Comparison of ENCODE assay signal across 8 cellular contexts in the genomic region with DNA sequence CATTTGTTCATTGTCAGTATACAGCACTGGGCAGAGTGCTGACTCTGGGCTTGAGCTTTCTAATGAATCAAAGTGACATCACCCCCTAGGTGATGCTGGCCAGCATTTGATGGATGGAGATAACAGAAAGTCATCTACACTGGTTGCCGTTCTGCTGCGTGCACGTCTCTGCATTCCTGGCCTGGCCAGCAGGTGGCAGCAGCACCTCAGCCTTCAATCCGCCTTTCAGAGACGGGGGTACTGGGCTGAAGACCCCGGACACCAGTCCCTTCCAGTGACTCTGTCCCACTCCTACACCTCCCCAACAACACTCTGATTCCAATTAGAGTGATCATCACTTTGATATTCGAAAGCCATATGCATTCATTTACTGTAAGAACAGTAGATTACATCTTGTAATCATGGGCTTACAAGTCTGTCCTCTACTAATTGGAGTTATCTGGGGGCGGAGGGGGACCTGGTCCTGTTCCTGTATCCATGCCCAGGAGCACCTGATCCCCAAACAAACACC. TPM values are rescaled to one million over a fixed set of nuclear protein-coding genes. Genes with fewer than 3 reads are reported as not detected.
A peak's percentile ranks its signal among the peaks of the same experiment; 100 is the strongest.
DNase-seq lines count a peak whose midpoint lies in the region; ATAC-seq and TF ChIP-seq lines count a peak whose summit lies in the region.

No MANE protein-coding gene starts in this region.

- H2AFZ ChIP-seq in OCI-LY7 (ENCODE audit: low read length) (no peak overlapping the region), neuronal stem cell (ENCODE audit: low read length) (no peak overlapping the region)

- TF ChIP-seq CTCF in OCI-LY7 (conservative IDR thresholded peaks at IDR 0.05; ENCODE audit: low read length), result peak; percentile 100
- peak; percentile 98 for TF ChIP-seq CTCF in fibroblast of mammary gland (conservative IDR thresholded peaks at IDR 0.05; ENCODE audit: control insufficient read depth, insufficient read depth, low read depth, low read length)
- TF ChIP-seq CTCF in transverse colon (IDR thresholded peaks at IDR 0.05), result peak; percentile 98 to 99 (median 98)

- H3K79me2 ChIP-seq in OCI-LY7 (ENCODE audit: insufficient read depth, low read depth, low read length), result no peaks in the 10 kb centered on the region

- no peak overlapping the region for H2BK15ac ChIP-seq in neuronal stem cell (ENCODE audit: low read length)

- H2BK120ac ChIP-seq in neuronal stem cell (ENCODE audit: low read depth, low read length), result no peak overlapping the region

- no peak overlapping the region for H3K4me2 ChIP-seq in OCI-LY7 (ENCODE audit: low read length)
- H3K4me2 ChIP-seq in neuronal stem cell (ENCODE audit: insufficient read depth, low read length, poor library complexity, severe bottlenecking), result no peak overlapping the region

- BruUV-seq in OCI-LY7 (replicated peaks; lab: Mats Ljungman, UMichigan), result no TSS peak

- intact Hi-C loops in OCI-LY7 (cut with micrococcal nuclease; ENCODE audit: unreplicated experiment), result loop anchor here (1.0 to 10.0 kb wide), 3 partner anchors 115 to 691 kb away; no protein-coding TSS in a partner anchor
- intact Hi-C loops in transverse colon (cut with DNase I; ENCODE audit: low total_unique reads), result loop anchor here (1.0 kb wide), 1 partner anchor 114 kb away; no protein-coding TSS in a partner anchor

- TF ChIP-seq POLR2A in transverse colon (IDR thresholded peaks at IDR 0.05), result no peak

- H3K9me2 ChIP-seq in OCI-LY7 (ENCODE audit: insufficient read depth, low read length), result no peaks in the 10 kb centered on the region

- H3K4me1 ChIP-seq in OCI-LY7 (ENCODE audit: insufficient read depth, low read length, poor library complexity, severe bottlenecking) (no peaks in the 10 kb centered on the region), neuronal stem cell (ENCODE audit: control insufficient read depth in 2 of 2, insufficient read depth in 1 of 2, low read depth in 1 of 2, low read length in 2 of 2) (peaks cover 2 to 4% of the 10 kb centered on the region in 2 donors), transverse colon (no peaks in the 10 kb centered on the region)

- no peak overlapping the region for H3K9ac ChIP-seq in neuronal stem cell (ENCODE audit: low read depth, low read length, poor library complexity)

- in situ Hi-C loops in transverse colon (cut with MboI; ENCODE audit: low pct_ligation_motif_present in 1 of 4, low pct_unique_long_range_greater_than_20kb in 1 of 4, low sequenced_read_pairs in 3 of 4), result loop anchor here in 1 of 4 donors (5.0 kb wide), 1 partner anchor 117 kb away; no protein-coding TSS in a partner anchor

- no peak overlapping the region for H2AK5ac ChIP-seq in neuronal stem cell (ENCODE audit: low read depth, low read length)

- H4K20me1 ChIP-seq in OCI-LY7 (ENCODE audit: insufficient read depth, low read length), result no peaks in the 10 kb centered on the region

- H3K27me3 ChIP-seq in H7 (ENCODE audit: control insufficient read depth, insufficient read depth, low read length) (no peaks in the 10 kb centered on the region), neuronal stem cell (ENCODE audit: control insufficient read depth in 3 of 3, insufficient read depth in 3 of 3, low read depth in 1 of 3, low read length in 3 of 3) (no peaks in the 10 kb centered on the region), transverse colon (no peaks in the 10 kb centered on the region)

- H3K79me1 ChIP-seq in neuronal stem cell (ENCODE audit: low read depth, low read length), result no peaks in the 10 kb centered on the region

- no peak for TF ChIP-seq EP300 in transverse colon (IDR thresholded peaks at IDR 0.05; ENCODE audit: low read depth)

- H3K4ac ChIP-seq in neuronal stem cell (ENCODE audit: low read length), result no peak overlapping the region

- H2BK5ac ChIP-seq in neuronal stem cell (ENCODE audit: low read length), result no peak overlapping the region

- DNase-seq in DMS153 treated with DMSO at 0.1 percent for 48 hours (lab: John Stamatoyannopoulos, UW; ENCODE audit: unreplicated experiment) (peak; percentile 14), H7 (peak; percentile 88), OCI-LY7 (ENCODE audit: low spot score) (peak; percentile 66), fibroblast of mammary gland (ENCODE audit: low read depth) (peak; percentile 28), neuronal stem cell (ENCODE audit: low spot score) (peak; percentile 74), transverse colon (peak; percentile 59)
- DNase-seq in activated T-cell treated with anti-CD3 and anti-CD28 coated beads, Interleukin-2, amount 50 U/mL, for 1 hour, result peak; percentile 68

- H3K9me3 ChIP-seq in OCI-LY7 (ENCODE audit: low read length), result no peaks in the 10 kb centered on the region
- no peaks in the 10 kb centered on the region for H3K9me3 ChIP-seq in neuronal stem cell (replicated peaks in 1 of 2; ENCODE audit: control insufficient read depth in 2 of 2, insufficient read depth in 1 of 2, low read depth in 1 of 2, low read length in 2 of 2)
- H3K9me3 ChIP-seq in transverse colon, result no peaks in the 10 kb centered on the region

- POLR2A ChIA-PET in OCI-LY7 (lab: Charles Lee), result no interaction called here

- H3K4me3 ChIP-seq in H7 (ENCODE audit: insufficient read depth, low read depth, low read length) (no peak overlapping the region), OCI-LY7 (ENCODE audit: low read depth, low read length, poor library complexity, severe bottlenecking) (no peak overlapping the region), fibroblast of mammary gland (ENCODE audit: control insufficient read depth, low read depth, low read length) (no peak overlapping the region), neuronal stem cell (ENCODE audit: low read length in 2 of 2) (no peak overlapping the region), transverse colon (no peak overlapping the region)

- H3K18ac ChIP-seq in neuronal stem cell (ENCODE audit: low read length), result no peak overlapping the region

- WGBS in neuronal stem cell (ENCODE audit: extremely low coverage in 2 of 2, insufficient read length in 2 of 2, insufficient replicate concordance in 1 of 2), 2 donors, result no CpG with 5 or more reads among the region's 8 CpGs
- 0 to 7% methylated on average over 2 to 8 of the region's 8 CpGs for WGBS in transverse colon (ENCODE audit: low coverage in 1 of 2), 2 donors

- no peak overlapping the region for H3K23ac ChIP-seq in neuronal stem cell (ENCODE audit: low read depth, low read length, poor library complexity)

- CTCF ChIA-PET in OCI-LY7 (lab: Charles Lee; ENCODE audit: unreplicated experiment), result interaction anchor here (0.5 to 1.0 kb wide), 2 partner anchors 13 to 109 kb away, joined by 3 read pairs; no protein-coding TSS in a partner anchor

- no peak overlapping the region for H3K14ac ChIP-seq in neuronal stem cell (ENCODE audit: low read length)

- H2BK12ac ChIP-seq in neuronal stem cell (ENCODE audit: low read length), result no peak overlapping the region

- H3K36me3 ChIP-seq in H7 (replicated peaks; ENCODE audit: control insufficient read depth, insufficient read depth, low read length) (no peaks in the 10 kb centered on the region), OCI-LY7 (ENCODE audit: insufficient read depth, low read length) (no peaks in the 10 kb centered on the region), neuronal stem cell (replicated peaks in 1 of 2; ENCODE audit: control insufficient read depth in 2 of 2, insufficient read depth in 2 of 2, low read length in 2 of 2) (no peaks in the 10 kb centered on the region), transverse colon (no peaks in the 10 kb centered on the region)

- no peak overlapping the region for H3K27ac ChIP-seq in OCI-LY7 (ENCODE audit: low read depth, low read length, poor library complexity, severe bottlenecking)
- no peak overlapping the region for H3K27ac ChIP-seq in neuronal stem cell (replicated peaks; ENCODE audit: low read length)
- H3K27ac ChIP-seq in transverse colon, result no peak overlapping the region

- no peak overlapping the region for H4K8ac ChIP-seq in neuronal stem cell (ENCODE audit: low read depth, low read length)

- no peak overlapping the region for H4K91ac ChIP-seq in neuronal stem cell (ENCODE audit: low read depth, low read length, poor library complexity)

- no peak for ATAC-seq in GM21381 (IDR thresholded peaks at IDR 0.05; ENCODE audit: unreplicated experiment)

RNA-seq across cellular contexts. Expression of gene CPSF4L, which starts 6.0 kb away (rescaled TPM):
- not detected in 2 replicates for total RNA-seq in H7 (2014; rRNA removed; shearing (Covaris generic))
- total RNA-seq in OCI-LY7 (2014; rRNA removed; shearing (Covaris generic)), result not detected in 2 replicates
- total RNA-seq in OCI-LY7 (2022) (not detected in 2 replicates), transverse colon (not detected)
- not detected for polyA plus RNA-seq in neuronal stem cell (2013, experiment 1 of 2)
- polyA plus RNA-seq in neuronal stem cell (2013, experiment 2 of 2), result not detected

RNA-seq across cellular contexts. Expression of gene CDC42EP4, which starts 56.1 kb away (rescaled TPM):
- 30.7 and 32.7 TPM in 2 replicates for total RNA-seq in H7 (2014; rRNA removed; shearing (Covaris generic))
- total RNA-seq in OCI-LY7 (2014; rRNA removed; shearing (Covaris generic)), result not detected in 2 replicates
- total RNA-seq in OCI-LY7 (2022) (not detected in 2 replicates), transverse colon (10 to 100 TPM; 54.9 to 75.6 (median 69.6) TPM)
- 23.5 TPM for polyA plus RNA-seq in neuronal stem cell (2013, experiment 1 of 2)
- polyA plus RNA-seq in neuronal stem cell (2013, experiment 2 of 2), result 23.9 TPM

Comparison
In these comparisons a context has a peak if more than half of its experiments do, and no peak if none do; other contexts are left out.
1. DNase-seq: peak in every context shown above with its lines; median percentile 88 in H7; 74 in neuronal stem cell; 68 in activated T-cell treated with anti-CD3 and anti-CD28 coated beads, Interleukin-2, amount 50 U/mL, for 1 hour; 66 in OCI-LY7; 59 in transverse colon; 28 in fibroblast of mammary gland; 14 in DMS153 treated with DMSO at 0.1 percent for 48 hours.
2. RNA of gene CDC42EP4, which starts 56.1 kb away (total RNA-seq): 54.9 to 75.6 TPM in transverse colon and 30.7 to 32.7 TPM in H7; not detected in OCI-LY7; every median in the first group is over 10 times any median in the second.
3. Peak in every context shown above with its lines, with median percentiles within 50 percentile points of each other: CTCF ChIP-seq.